1 cellular context compared by ENCODE assay signal in genomic region chr12:52629251-52630103, GRCh38.
TF ChIP-seq lines count a peak whose summit lies in the region.

No MANE protein-coding gene starts in this region.

TF ChIP-seq in K562, 482 proteins besides CTCF, POLR2A, EP300 and RAD21:
- TF ChIP-seq, protein P1, sequence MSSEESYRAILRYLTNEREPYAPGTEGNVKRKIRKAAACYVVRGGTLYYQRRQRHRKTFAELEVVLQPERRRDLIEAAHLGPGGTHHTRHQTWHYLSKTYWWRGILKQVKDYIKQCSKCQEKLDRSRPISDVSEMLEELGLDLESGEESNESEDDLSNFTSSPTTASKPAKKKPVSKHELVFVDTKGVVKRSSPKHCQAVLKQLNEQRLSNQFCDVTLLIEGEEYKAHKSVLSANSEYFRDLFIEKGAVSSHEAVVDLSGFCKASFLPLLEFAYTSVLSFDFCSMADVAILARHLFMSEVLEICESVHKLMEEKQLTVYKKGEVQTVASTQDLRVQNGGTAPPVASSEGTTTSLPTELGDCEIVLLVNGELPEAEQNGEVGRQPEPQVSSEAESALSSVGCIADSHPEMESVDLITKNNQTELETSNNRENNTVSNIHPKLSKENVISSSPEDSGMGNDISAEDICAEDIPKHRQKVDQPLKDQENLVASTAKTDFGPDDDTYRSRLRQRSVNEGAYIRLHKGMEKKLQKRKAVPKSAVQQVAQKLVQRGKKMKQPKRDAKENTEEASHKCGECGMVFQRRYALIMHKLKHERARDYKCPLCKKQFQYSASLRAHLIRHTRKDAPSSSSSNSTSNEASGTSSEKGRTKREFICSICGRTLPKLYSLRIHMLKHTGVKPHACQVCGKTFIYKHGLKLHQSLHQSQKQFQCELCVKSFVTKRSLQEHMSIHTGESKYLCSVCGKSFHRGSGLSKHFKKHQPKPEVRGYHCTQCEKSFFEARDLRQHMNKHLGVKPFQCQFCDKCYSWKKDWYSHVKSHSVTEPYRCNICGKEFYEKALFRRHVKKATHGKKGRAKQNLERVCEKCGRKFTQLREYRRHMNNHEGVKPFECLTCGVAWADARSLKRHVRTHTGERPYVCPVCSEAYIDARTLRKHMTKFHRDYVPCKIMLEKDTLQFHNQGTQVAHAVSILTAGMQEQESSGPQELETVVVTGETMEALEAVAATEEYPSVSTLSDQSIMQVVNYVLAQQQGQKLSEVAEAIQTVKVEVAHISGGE (CRISPR knock-in tag; IDR thresholded peaks at IDR 0.05), result 0 out of 6 replicates have a peak, but pooled peaks of 1 of the 3 experiments have one; percentile 35
- TF ChIP-seq ZNF133 (CRISPR knock-in tag; IDR thresholded peaks at IDR 0.05), result no peak
